In the genomic region with DNA sequence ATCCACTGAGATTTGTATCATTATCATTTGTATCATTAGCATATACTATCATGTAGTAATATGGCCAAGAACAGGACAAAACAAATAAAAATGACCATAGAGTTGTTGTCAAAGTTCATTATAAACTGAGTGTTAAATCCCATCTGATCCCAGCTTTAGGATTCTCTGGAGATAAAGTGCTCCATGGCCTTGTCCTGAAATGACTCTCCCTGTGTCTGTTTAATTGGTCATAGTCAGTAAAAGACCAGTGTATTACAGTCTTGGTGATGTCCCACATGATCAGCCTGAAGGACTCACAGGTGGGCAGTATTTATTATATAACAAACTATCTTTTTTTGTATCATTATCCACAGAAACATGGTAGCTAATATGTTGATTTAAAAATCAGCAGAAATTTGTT, we compare ENCODE assay signal across 26 cellular contexts.
"Had no signal": no experiment of that assay in that cellular context is flagged by ENCODE, and none has a peak within 500 bp of the region (broad histone marks: within the 10 kb centered on the region; RNA-seq: fewer than 3 reads in every experiment).

No MANE protein-coding gene starts in this region.

- ATAC-seq: naive thymus-derived CD8-positive, alpha-beta T cell; natural killer cell treated with Interleukin-12 subunit alpha and Interleukin-12 subunit beta and Interleukin-15 and Interleukin-18, amount 100 ng/mL, for 72 hours; right lobe of liver; stimulated activated effector memory CD8-positive, alpha-beta T cell treated with anti-CD3 and anti-CD28 coated beads, Interleukin-12 subunit alpha, Interleukin-12 subunit beta, amount 100 ng/mL, for 72 hours; stimulated activated naive B cell treated with anti-CD40 and anti-IgM and Interleukin-4, amounts not matched to agents 10 μg/mL and 1 μg/mL and 100 μg/mL, for 72 hours; stimulated activated naive CD8-positive, alpha-beta T cell treated with anti-CD3 and anti-CD28 coated beads, Interleukin-15, amount 100 ng/mL, for 72 hours; stimulated activated naive CD8-positive, alpha-beta T cell treated with anti-CD3 and anti-CD28 coated beads, Interleukin-15, Interleukin-2, amounts not matched to agents 100 U/mL and 50 U/mL, for 24 hours had no signal

- H3K27me3 ChIP-seq: neutrophil, pancreas, right lobe of liver, sigmoid colon, suprapubic skin, testis, tibial artery, transverse colon, upper lobe of right lung, uterus had no signal

- H3K4me3 ChIP-seq: pancreas, prostate gland, right lobe of liver, sigmoid colon, suprapubic skin, testis, tibial artery, transverse colon, upper lobe of right lung, uterus had no signal

- H3K36me3 ChIP-seq: neutrophil, pancreas, prostate gland, right lobe of liver, sigmoid colon, suprapubic skin, tibial artery, transverse colon, upper lobe of right lung, uterus had no signal

- DNase-seq: naive thymus-derived CD8-positive, alpha-beta T cell; nephron progenitor cell; nucleus accumbens; pancreas; retina; right lobe of liver; small intestine; stimulated activated CD4-positive, alpha-beta T cell treated with anti-CD3 and anti-CD28 coated beads, Interleukin-15, amount 100 ng/mL, for 24 hours; stimulated activated CD4-positive, alpha-beta T cell treated with anti-CD3 and anti-CD28 coated beads, Interleukin-2, amount 100 ng/mL, for 24 hours; stimulated activated CD4-positive, alpha-beta T cell treated with anti-CD3 and anti-CD28 coated beads, Interleukin-2, amount 100 ng/mL, for 48 hours; stimulated activated CD4-positive, alpha-beta T cell treated with anti-CD3 and anti-CD28 coated beads, Interleukin-4, amount 100 ng/mL, for 24 hours; stimulated activated naive B cell treated with anti-CD40 and anti-IgM and Interleukin-4, amounts not matched to agents 10 μg/mL and 1 μg/mL and 100 μg/mL, for 72 hours; stimulated activated naive CD8-positive, alpha-beta T cell treated with anti-CD3 and anti-CD28 coated beads, Interleukin-15, amount 100 ng/mL, for 72 hours; stimulated activated naive CD8-positive, alpha-beta T cell treated with anti-CD3 and anti-CD28 coated beads, Interleukin-15, Interleukin-2, amounts not matched to agents 100 U/mL and 50 U/mL, for 24 hours; substantia nigra; upper lobe of right lung had no signal

- H3K4me1 ChIP-seq: pancreas, prostate gland, sigmoid colon, suprapubic skin, testis, upper lobe of right lung, uterus had no signal

- H3K27ac ChIP-seq: neutrophil, pancreas, prostate gland, right lobe of liver, sigmoid colon, suprapubic skin, testis, tibial artery, transverse colon, upper lobe of right lung had no signal

- H3K9me3 ChIP-seq: neutrophil, pancreas, prostate gland, right lobe of liver, sigmoid colon, suprapubic skin, testis, transverse colon, upper lobe of right lung, uterus had no signal
